ENCODE assay signal across 1 cellular context in the genomic region with DNA sequence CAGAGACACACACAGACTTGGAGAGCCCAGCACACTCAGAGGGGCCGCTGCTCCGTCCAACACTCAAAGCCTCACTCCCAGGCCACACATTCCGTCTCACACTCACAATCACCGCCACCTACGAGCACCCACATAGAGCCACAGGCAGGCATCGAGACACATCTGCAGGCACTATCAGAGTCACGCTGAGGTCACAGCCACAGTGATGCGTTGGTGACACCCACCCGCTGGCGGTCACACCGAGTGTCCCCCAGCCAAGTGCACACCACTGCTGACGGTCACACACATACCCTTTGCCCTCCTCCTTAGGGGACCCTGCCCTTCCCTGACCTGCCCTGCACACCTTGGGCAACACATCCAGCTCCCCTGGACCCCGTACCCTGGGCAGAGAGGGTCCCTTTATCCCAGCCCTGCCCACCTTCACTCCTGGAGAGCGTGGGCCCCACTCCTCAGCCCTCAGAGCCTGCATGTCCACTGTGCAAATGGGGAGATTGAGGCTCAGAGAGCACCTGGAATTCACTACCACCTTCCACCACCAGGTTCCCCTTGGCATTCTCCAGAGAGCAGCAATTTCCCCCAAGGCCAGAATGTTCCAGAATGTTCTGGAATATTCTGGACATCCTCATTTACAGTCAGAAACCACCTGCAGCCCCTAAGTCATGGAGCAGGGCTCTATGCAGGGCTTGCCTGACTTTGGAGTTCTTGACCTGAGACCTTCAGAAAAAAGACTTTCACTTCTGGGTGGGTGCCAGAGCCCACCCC.
TF ChIP-seq lines count a peak whose summit lies in the region.

No MANE protein-coding gene starts in this region.

TF ChIP-seq in GM23338, 12 proteins besides CTCF, POLR2A, EP300 and RAD21:
- TF ChIP-seq JUNB (IDR thresholded peaks at IDR 0.05; ENCODE audit: unreplicated experiment) (no peak), POLR2AphosphoS5 (IDR thresholded peaks at IDR 0.05; ENCODE audit: low read depth) (no peak), CREB1 (CRISPR knock-in tag; IDR thresholded peaks at IDR 0.05; ENCODE audit: low read depth) (no peak), EZH2 (IDR thresholded peaks at IDR 0.05; ENCODE audit: low read depth, unreplicated experiment) (no peak), STAT1 (IDR thresholded peaks at IDR 0.05; ENCODE audit: unreplicated experiment) (no peak), NANOG (IDR thresholded peaks at IDR 0.05; ENCODE audit: borderline replicate concordance) (no peak)
- TF ChIP-seq, protein P1, sequence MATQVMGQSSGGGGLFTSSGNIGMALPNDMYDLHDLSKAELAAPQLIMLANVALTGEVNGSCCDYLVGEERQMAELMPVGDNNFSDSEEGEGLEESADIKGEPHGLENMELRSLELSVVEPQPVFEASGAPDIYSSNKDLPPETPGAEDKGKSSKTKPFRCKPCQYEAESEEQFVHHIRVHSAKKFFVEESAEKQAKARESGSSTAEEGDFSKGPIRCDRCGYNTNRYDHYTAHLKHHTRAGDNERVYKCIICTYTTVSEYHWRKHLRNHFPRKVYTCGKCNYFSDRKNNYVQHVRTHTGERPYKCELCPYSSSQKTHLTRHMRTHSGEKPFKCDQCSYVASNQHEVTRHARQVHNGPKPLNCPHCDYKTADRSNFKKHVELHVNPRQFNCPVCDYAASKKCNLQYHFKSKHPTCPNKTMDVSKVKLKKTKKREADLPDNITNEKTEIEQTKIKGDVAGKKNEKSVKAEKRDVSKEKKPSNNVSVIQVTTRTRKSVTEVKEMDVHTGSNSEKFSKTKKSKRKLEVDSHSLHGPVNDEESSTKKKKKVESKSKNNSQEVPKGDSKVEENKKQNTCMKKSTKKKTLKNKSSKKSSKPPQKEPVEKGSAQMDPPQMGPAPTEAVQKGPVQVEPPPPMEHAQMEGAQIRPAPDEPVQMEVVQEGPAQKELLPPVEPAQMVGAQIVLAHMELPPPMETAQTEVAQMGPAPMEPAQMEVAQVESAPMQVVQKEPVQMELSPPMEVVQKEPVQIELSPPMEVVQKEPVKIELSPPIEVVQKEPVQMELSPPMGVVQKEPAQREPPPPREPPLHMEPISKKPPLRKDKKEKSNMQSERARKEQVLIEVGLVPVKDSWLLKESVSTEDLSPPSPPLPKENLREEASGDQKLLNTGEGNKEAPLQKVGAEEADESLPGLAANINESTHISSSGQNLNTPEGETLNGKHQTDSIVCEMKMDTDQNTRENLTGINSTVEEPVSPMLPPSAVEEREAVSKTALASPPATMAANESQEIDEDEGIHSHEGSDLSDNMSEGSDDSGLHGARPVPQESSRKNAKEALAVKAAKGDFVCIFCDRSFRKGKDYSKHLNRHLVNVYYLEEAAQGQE (IDR thresholded peaks at IDR 0.05; ENCODE audit: unreplicated experiment): no peak
